In genomic region chr6:52050051-52050405, GRCh38 we compare ENCODE assay signal across 1 cellular context.
TF ChIP-seq lines count a peak whose summit lies in the region.

No MANE protein-coding gene starts in this region.

TF ChIP-seq in H1, 55 proteins besides CTCF, POLR2A, EP300 and RAD21:
- TF ChIP-seq SRF (IDR thresholded peaks at IDR 0.05; ENCODE audit: low read depth, low read length) (no peak), USF2 (IDR thresholded peaks at IDR 0.05; ENCODE audit: low read length) (no peak), SIX5 (IDR thresholded peaks at IDR 0.05; ENCODE audit: low read depth, low read length) (no peak), ATF3 (IDR thresholded peaks at IDR 0.05; ENCODE audit: insufficient read depth, low read depth, low read length) (no peak)
